ENCODE assay signal across 31 cellular contexts in the genomic region with DNA sequence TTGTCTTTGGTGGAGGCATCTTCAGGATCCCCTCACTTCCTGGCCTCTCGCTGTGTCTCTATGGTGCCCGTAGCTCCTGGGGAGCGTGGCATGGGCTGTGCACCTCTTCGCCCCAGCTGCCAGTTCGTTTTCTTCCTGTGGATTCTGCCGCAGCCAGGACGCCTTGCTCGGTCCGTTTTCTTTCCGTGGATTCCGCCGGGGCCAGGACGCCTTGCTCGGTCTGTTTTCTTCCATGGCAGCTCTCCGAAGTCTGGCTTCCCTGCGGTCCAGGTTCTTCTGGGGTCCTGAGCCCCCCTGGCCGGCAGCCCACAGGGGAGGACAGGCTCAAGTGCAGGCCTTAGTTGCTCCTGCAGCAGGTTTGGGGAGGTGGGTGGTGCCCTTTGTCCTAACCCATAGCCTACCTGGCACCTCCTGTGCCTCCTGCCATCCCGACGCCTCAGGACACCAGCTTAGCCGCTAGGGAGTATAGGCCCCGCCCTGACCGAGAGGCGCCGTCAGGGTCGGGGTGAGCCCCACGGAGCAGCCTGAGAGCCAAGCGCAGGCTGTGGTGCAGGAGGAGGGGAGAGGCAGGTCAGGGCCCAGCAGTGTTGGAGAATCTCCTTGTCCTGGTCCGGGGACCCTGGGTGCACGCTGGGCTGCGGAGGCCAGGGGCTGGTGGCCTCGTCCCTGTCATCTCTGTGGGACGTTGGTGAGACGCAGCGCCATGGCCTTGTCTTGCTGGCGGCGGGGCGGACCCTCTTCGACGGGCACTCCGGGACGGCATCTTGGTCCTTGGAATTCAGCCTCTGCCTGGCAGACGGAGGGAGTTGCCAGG. TPM values are rescaled to one million over a fixed set of nuclear protein-coding genes. Genes with fewer than 3 reads are reported as not detected.
DNase-seq lines count a peak whose midpoint lies in the region; ATAC-seq and TF ChIP-seq lines count a peak whose summit lies in the region.
"Had no signal": no experiment of that assay in that cellular context is flagged by ENCODE, and none has a peak within 500 bp of the region (broad histone marks: within the 10 kb centered on the region; RNA-seq: fewer than 3 reads in every experiment).

No MANE protein-coding gene starts in this region.

- no peaks in the 10 kb centered on the region for H3K27me3 Mint-ChIP-seq in stimulated activated naive CD8-positive, alpha-beta T cell treated with anti-CD3 and anti-CD28 coated beads, Interleukin-15, amount 100 ng/mL, for 72 hours
- H3K27me3 Mint-ChIP-seq: CD8-positive, alpha-beta memory T cell; naive B cell; stimulated activated naive CD8-positive, alpha-beta T cell treated with anti-CD3 and anti-CD28 coated beads, Interleukin-15, Interleukin-2, amounts not matched to agents 100 ng/mL and 50 ng/mL, for 24 hours had no signal

- H2AFZ ChIP-seq in osteoblast (ENCODE audit: low read length) = no peak overlapping the region

- H3K27ac ChIP-seq in left ventricle myocardium inferior (replicated peaks) (no peak overlapping the region), osteoblast (ENCODE audit: low read depth, low read length) (no peak overlapping the region)
- H3K27ac ChIP-seq: brain microvascular endothelial cell, gastroesophageal sphincter, Peyer's patch, SJCRH30, skin epidermis, thoracic aorta, uterus, VCaP had no signal

- peak overlapping the region; percentile 62 to 74 for H3K27ac Mint-ChIP-seq in stimulated activated naive CD8-positive, alpha-beta T cell treated with anti-CD3 and anti-CD28 coated beads, Interleukin-15, amount 100 ng/mL, for 72 hours
- H3K27ac Mint-ChIP-seq: activated T-cell treated with anti-CD3 and anti-CD28 coated beads, Interleukin-2, amount 50 U/mL, for 72 hours; mesothelial cell of epicardium; stimulated activated naive CD8-positive, alpha-beta T cell treated with anti-CD3 and anti-CD28 coated beads, Interleukin-15, Interleukin-2, amounts not matched to agents 100 ng/mL and 50 ng/mL, for 24 hours had no signal

- intact Hi-C loops in left ventricle myocardium inferior (cut with micrococcal nuclease) = no loop called here

- no peaks in the 10 kb centered on the region for H3K9me3 ChIP-seq in left ventricle myocardium inferior (replicated peaks)
- H3K9me3 ChIP-seq in osteoblast (ENCODE audit: low read depth, low read length) = no peaks in the 10 kb centered on the region
- H3K9me3 ChIP-seq: gastroesophageal sphincter, Peyer's patch, SJCRH30, thoracic aorta, uterus had no signal

- no peaks in the 10 kb centered on the region for H3K4me1 Mint-ChIP-seq in stimulated activated naive CD8-positive, alpha-beta T cell treated with anti-CD3 and anti-CD28 coated beads, Interleukin-15, amount 100 ng/mL, for 72 hours

- H3K4me3 Mint-ChIP-seq in stimulated activated naive CD8-positive, alpha-beta T cell treated with anti-CD3 and anti-CD28 coated beads, Interleukin-15, amount 100 ng/mL, for 72 hours = no peak overlapping the region
- H3K4me3 Mint-ChIP-seq: activated T-cell treated with anti-CD3 and anti-CD28 coated beads, Interleukin-2, amount 50 U/mL, for 72 hours; CD8-positive, alpha-beta memory T cell; mesothelial cell of epicardium; naive B cell; stimulated activated naive CD8-positive, alpha-beta T cell treated with anti-CD3 and anti-CD28 coated beads, Interleukin-15, Interleukin-2, amounts not matched to agents 100 ng/mL and 50 ng/mL, for 24 hours had no signal

- no peaks in the 10 kb centered on the region for H3K9me3 Mint-ChIP-seq in stimulated activated naive CD8-positive, alpha-beta T cell treated with anti-CD3 and anti-CD28 coated beads, Interleukin-15, amount 100 ng/mL, for 72 hours
- H3K9me3 Mint-ChIP-seq: activated T-cell treated with anti-CD3 and anti-CD28 coated beads, Interleukin-2, amount 50 U/mL, for 72 hours; CD8-positive, alpha-beta memory T cell; stimulated activated naive CD8-positive, alpha-beta T cell treated with anti-CD3 and anti-CD28 coated beads, Interleukin-15, Interleukin-2, amounts not matched to agents 100 ng/mL and 50 ng/mL, for 24 hours had no signal

- H3K4me1 ChIP-seq in left ventricle myocardium inferior (no peaks in the 10 kb centered on the region), osteoblast (ENCODE audit: insufficient read depth, low read length) (no peaks in the 10 kb centered on the region)
- H3K4me1 ChIP-seq: gastroesophageal sphincter, Peyer's patch, uterus had no signal

- H4K20me1 ChIP-seq in osteoblast (ENCODE audit: insufficient read depth, low read length) = no peaks in the 10 kb centered on the region

- H3K79me2 ChIP-seq in osteoblast (ENCODE audit: insufficient read depth, low read length) = no peaks in the 10 kb centered on the region

- no peak for DNase-seq in stimulated activated naive CD8-positive, alpha-beta T cell treated with anti-CD3 and anti-CD28 coated beads, Interleukin-15, amount 100 ng/mL, for 72 hours
- DNase-seq in stimulated activated naive CD8-positive, alpha-beta T cell treated with anti-CD3 and anti-CD28 coated beads, Interleukin-15, Interleukin-2, amounts not matched to agents 100 U/mL and 50 U/mL, for 24 hours = no peak
- peak; percentile 11 for DNase-seq in left ventricle myocardium inferior
- peak; percentile 57 for DNase-seq in osteoblast (ENCODE audit: insufficient read length, low spot score, missing footprints)
- DNase-seq in H4 (ENCODE audit: low spot score) = no peak
- DNase-seq in stimulated activated CD4-positive, alpha-beta T cell treated with anti-CD3 and anti-CD28 coated beads, Interleukin-4, amount 100 ng/mL, for 4 hours = no peak
- DNase-seq in OCI-M2 (lab: John Stamatoyannopoulos, UW; ENCODE audit: unreplicated experiment) = no peak
- DNase-seq: activated T-cell treated with anti-CD3 and anti-CD28 coated beads, Interleukin-2, amount 50 U/mL, for 72 hours; brain microvascular endothelial cell; H7; naive B cell; NCI-H146; NCI-H2107; SJCRH30; SW 1271; T-helper 9 cell; uterus had no signal

- H3K36me3 ChIP-seq in left ventricle myocardium inferior = peaks cover 36% of the 10 kb centered on the region
- H3K36me3 ChIP-seq in osteoblast (ENCODE audit: insufficient read depth, low read length) = no peaks in the 10 kb centered on the region
- H3K36me3 ChIP-seq: brain microvascular endothelial cell, SJCRH30, uterus had no signal

- no peak for TF ChIP-seq CTCF in left ventricle myocardium inferior (IDR thresholded peaks at IDR 0.05; ENCODE audit: borderline replicate concordance)
- no peak for TF ChIP-seq CTCF in osteoblast (IDR thresholded peaks at IDR 0.05; ENCODE audit: extremely low read depth, low read depth, low read length)

- H3K4me3 ChIP-seq in left ventricle myocardium inferior = no peak overlapping the region
- no peak overlapping the region for H3K4me3 ChIP-seq in osteoblast (ENCODE audit: insufficient read depth, low read length)
- H3K4me3 ChIP-seq: gastroesophageal sphincter, Peyer's patch, SJCRH30, skin epidermis, thoracic aorta, uterus had no signal

- H3K4me2 ChIP-seq in osteoblast (ENCODE audit: insufficient read depth, low read length) = no peak overlapping the region

- no peaks in the 10 kb centered on the region for H3K27me3 ChIP-seq in left ventricle myocardium inferior (ENCODE audit: low read depth)
- H3K27me3 ChIP-seq in osteoblast (ENCODE audit: insufficient read depth, low read length) = no peaks in the 10 kb centered on the region
- H3K27me3 ChIP-seq: brain microvascular endothelial cell, gastroesophageal sphincter, Peyer's patch, SJCRH30, uterus had no signal

- no peak for ATAC-seq in stimulated activated naive CD8-positive, alpha-beta T cell treated with anti-CD3 and anti-CD28 coated beads, Interleukin-15, amount 100 ng/mL, for 72 hours
- no peak for ATAC-seq in stimulated activated naive CD8-positive, alpha-beta T cell treated with anti-CD3 and anti-CD28 coated beads, Interleukin-15, Interleukin-2, amounts not matched to agents 100 U/mL and 50 U/mL, for 24 hours
- no peak for ATAC-seq in HG03520 (IDR thresholded peaks at IDR 0.05; ENCODE audit: unreplicated experiment)
- ATAC-seq: activated T-cell treated with anti-CD3 and anti-CD28 coated beads, Interleukin-2, amount 50 U/mL, for 72 hours; gastroesophageal sphincter had no signal

RNA-seq across cellular contexts. Expression of gene UVSSA, which starts 27.1 kb away (rescaled TPM):
- total RNA-seq in left ventricle myocardium inferior = 5.9 TPM
- total RNA-seq in osteoblast = 12.7 and 14.8 TPM in 2 replicates
- 1.7 and 2.5 TPM in 2 replicates for total RNA-seq in H4 (2014; rRNA removed; shearing (Covaris generic))

RNA-seq across cellular contexts. Expression of gene NKX1-1, which starts 32.1 kb away (rescaled TPM):
- not detected for total RNA-seq in left ventricle myocardium inferior
- total RNA-seq in osteoblast = not detected in 2 replicates
- not detected in 2 replicates for total RNA-seq in H4 (2014; rRNA removed; shearing (Covaris generic))
- total RNA-seq: A673; activated T-cell treated with anti-CD3 and anti-CD28 coated beads, Interleukin-2, amount 50 U/mL, for 72 hours; CD8-positive, alpha-beta memory T cell; endothelial cell of umbilical vein; gastroesophageal sphincter; H7; HT-29; liver; mesothelial cell of epicardium; Peyer's patch; pulmonary artery endothelial cell; SJCRH30; thoracic aorta; uterus had no signal

Comparison
In these comparisons a context has a peak if more than half of its experiments do, and no peak if none do; other contexts are left out.
1. DNase-seq: peak in left ventricle myocardium inferior (single experiment) and osteoblast (single experiment); none in stimulated activated naive CD8-positive, alpha-beta T cell treated with anti-CD3 and anti-CD28 coated beads, Interleukin-15, amount 100 ng/mL, for 72 hours (0 of 2), stimulated activated naive CD8-positive, alpha-beta T cell treated with anti-CD3 and anti-CD28 coated beads, Interleukin-15, Interleukin-2, amounts not matched to agents 100 U/mL and 50 U/mL, for 24 hours (single experiment), H4 (single experiment), stimulated activated CD4-positive, alpha-beta T cell treated with anti-CD3 and anti-CD28 coated beads, Interleukin-4, amount 100 ng/mL, for 4 hours (0 of 2) and OCI-M2 (single experiment).